Comparison of ENCODE assay signal across 2 cellular contexts in the genomic region with DNA sequence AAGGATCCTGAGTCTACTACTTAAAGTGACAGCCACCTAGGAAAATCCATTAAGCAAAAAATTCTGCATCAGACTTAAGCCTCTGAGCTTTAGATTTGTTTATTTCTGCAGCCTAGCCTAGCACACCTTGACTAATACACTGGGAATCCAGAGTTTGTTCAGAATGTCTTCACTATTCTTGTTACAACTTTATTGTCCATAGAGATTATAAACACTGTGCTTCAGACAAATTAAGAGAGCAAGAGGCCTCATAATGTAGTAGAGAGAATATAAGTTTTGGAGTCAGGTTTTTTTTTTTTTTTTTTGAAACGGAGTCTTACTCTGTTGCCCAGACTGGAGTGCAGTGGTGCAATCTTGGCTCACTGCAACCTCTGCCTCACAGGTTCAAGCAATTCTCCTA.
TF ChIP-seq lines count a peak whose summit lies in the region.

No MANE protein-coding gene starts in this region.

TF ChIP-seq in IMR-90, 13 proteins besides CTCF, POLR2A, EP300 and RAD21:
- TF ChIP-seq RCOR1 (IDR thresholded peaks at IDR 0.05; ENCODE audit: insufficient replicate concordance, low read length) (no peak), FOS (IDR thresholded peaks at IDR 0.05; ENCODE audit: low read depth, low read length) (no peak), BHLHE40 (IDR thresholded peaks at IDR 0.05; ENCODE audit: low read depth, low read length) (no peak), RFX5 (IDR thresholded peaks at IDR 0.05; ENCODE audit: low read depth, low read length) (no peak), SMC3 (IDR thresholded peaks at IDR 0.05; ENCODE audit: low read depth, low read length) (no peak), MAZ (IDR thresholded peaks at IDR 0.05; ENCODE audit: borderline replicate concordance, low read depth, low read length) (no peak), CEBPB (IDR thresholded peaks at IDR 0.05; ENCODE audit: low read depth, low read length) (no peak), NFE2L2 (IDR thresholded peaks at IDR 0.05; ENCODE audit: low read depth, low read length) (no peak), MXI1 (IDR thresholded peaks at IDR 0.05; ENCODE audit: borderline replicate concordance, low read depth, low read length) (no peak), MAFK (IDR thresholded peaks at IDR 0.05; ENCODE audit: low read depth, low read length) (no peak), CHD1 (IDR thresholded peaks at IDR 0.05; ENCODE audit: low read depth, low read length) (no peak)
- TF ChIP-seq, protein P1, sequence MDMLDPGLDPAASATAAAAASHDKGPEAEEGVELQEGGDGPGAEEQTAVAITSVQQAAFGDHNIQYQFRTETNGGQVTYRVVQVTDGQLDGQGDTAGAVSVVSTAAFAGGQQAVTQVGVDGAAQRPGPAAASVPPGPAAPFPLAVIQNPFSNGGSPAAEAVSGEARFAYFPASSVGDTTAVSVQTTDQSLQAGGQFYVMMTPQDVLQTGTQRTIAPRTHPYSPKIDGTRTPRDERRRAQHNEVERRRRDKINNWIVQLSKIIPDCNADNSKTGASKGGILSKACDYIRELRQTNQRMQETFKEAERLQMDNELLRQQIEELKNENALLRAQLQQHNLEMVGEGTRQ (IDR thresholded peaks at IDR 0.05; ENCODE audit: low read depth, low read length), result no peak
- TF ChIP-seq, protein P2, sequence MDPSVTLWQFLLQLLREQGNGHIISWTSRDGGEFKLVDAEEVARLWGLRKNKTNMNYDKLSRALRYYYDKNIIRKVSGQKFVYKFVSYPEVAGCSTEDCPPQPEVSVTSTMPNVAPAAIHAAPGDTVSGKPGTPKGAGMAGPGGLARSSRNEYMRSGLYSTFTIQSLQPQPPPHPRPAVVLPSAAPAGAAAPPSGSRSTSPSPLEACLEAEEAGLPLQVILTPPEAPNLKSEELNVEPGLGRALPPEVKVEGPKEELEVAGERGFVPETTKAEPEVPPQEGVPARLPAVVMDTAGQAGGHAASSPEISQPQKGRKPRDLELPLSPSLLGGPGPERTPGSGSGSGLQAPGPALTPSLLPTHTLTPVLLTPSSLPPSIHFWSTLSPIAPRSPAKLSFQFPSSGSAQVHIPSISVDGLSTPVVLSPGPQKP (IDR thresholded peaks at IDR 0.05; ENCODE audit: borderline replicate concordance, low read depth, low read length), result no peak

TF ChIP-seq in K562, 482 proteins besides CTCF, POLR2A, EP300 and RAD21:
- TF ChIP-seq SIN3B (IDR thresholded peaks at IDR 0.05; ENCODE audit: low read depth) (no peak), SIN3A (IDR thresholded peaks at IDR 0.05; ENCODE audit: borderline replicate concordance in 2 of 2, control insufficient read depth in 1 of 2, low read depth in 2 of 2, low read length in 2 of 2) (no peak)
- TF ChIP-seq, protein P3, sequence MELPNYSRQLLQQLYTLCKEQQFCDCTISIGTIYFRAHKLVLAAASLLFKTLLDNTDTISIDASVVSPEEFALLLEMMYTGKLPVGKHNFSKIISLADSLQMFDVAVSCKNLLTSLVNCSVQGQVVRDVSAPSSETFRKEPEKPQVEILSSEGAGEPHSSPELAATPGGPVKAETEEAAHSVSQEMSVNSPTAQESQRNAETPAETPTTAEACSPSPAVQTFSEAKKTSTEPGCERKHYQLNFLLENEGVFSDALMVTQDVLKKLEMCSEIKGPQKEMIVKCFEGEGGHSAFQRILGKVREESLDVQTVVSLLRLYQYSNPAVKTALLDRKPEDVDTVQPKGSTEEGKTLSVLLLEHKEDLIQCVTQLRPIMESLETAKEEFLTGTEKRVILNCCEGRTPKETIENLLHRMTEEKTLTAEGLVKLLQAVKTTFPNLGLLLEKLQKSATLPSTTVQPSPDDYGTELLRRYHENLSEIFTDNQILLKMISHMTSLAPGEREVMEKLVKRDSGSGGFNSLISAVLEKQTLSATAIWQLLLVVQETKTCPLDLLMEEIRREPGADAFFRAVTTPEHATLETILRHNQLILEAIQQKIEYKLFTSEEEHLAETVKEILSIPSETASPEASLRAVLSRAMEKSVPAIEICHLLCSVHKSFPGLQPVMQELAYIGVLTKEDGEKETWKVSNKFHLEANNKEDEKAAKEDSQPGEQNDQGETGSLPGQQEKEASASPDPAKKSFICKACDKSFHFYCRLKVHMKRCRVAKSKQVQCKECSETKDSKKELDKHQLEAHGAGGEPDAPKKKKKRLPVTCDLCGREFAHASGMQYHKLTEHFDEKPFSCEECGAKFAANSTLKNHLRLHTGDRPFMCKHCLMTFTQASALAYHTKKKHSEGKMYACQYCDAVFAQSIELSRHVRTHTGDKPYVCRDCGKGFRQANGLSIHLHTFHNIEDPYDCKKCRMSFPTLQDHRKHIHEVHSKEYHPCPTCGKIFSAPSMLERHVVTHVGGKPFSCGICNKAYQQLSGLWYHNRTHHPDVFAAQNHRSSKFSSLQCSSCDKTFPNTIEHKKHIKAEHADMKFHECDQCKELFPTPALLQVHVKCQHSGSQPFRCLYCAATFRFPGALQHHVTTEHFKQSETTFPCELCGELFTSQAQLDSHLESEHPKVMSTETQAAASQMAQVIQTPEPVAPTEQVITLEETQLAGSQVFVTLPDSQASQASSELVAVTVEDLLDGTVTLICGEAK (IDR thresholded peaks at IDR 0.05), result peak; percentile 80
- TF ChIP-seq, protein P3 (CRISPR knock-in tag; IDR thresholded peaks at IDR 0.05), result peak; percentile 54; the same call in 1 of the 2 replicates
TF ChIP-seq in K562: peak in this region for 1.
